ENCODE assay signal across 11 cellular contexts in the genomic region with DNA sequence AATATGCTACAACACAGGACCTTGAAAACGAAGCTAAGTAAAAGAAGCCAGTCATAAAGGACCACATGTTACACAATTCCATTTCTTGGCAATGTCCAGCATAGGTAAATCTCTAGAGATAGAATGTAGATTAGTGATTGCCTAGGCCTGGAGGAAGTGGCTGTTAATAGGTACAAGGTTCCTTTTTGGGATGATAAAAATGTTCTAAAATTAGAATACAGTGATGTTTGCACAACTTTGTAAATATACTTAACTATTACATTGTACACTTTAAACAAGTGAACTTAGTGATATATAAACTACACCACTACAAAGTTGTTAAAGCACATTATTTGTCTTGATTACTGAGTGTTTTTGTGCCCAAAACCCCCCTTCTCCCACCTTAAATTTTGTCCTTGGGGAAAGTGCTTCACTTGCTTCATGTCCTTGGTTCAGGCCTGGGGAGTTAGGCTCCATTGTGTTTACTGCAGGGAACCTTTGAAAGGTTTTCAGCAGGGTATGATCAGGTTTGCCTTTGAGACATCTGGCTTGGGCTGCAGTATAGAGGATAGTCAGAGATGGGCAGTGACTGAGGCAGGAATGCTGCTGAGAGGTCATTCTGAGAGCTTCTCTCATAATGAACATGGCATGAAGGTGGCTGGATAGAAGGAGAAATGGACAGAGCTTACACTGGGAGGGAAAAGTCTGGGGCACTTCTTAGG.
"Had no signal": no experiment of that assay in that cellular context is flagged by ENCODE, and none has a peak within 500 bp of the region (broad histone marks: within the 10 kb centered on the region; RNA-seq: fewer than 3 reads in every experiment).

No MANE protein-coding gene starts in this region.

- H3K9me3 ChIP-seq: breast epithelium, ovary had no signal

- ATAC-seq: foreskin keratinocyte had no signal

- H3K9me3 Mint-ChIP-seq: activated T-cell treated with anti-CD3 and anti-CD28 coated beads, Interleukin-2, amount 50 U/mL, for 4 hours had no signal

- H3K27ac Mint-ChIP-seq: activated naive CD8-positive, alpha-beta T cell had no signal

- DNase-seq: activated CD4-positive, alpha-beta T cell treated with anti-CD3 and anti-CD28 coated beads for 1 hour; activated CD4-positive, alpha-beta T cell treated with anti-CD3 and anti-CD28 coated beads, Interleukin-2, amount 50 U/mL, for 48 hours; activated gamma-delta T cell; activated T-cell treated with anti-CD3 and anti-CD28 coated beads, Interleukin-2, amount 50 U/mL, for 4 hours; foreskin keratinocyte; mesendoderm; ovary; stimulated activated CD4-positive, alpha-beta T cell treated with anti-CD3 and anti-CD28 coated beads, Interleukin-4, amount 100 ng/mL, for 4 hours had no signal

- H3K4me3 ChIP-seq: breast epithelium, ovary, tibial nerve had no signal

- H3K36me3 ChIP-seq: breast epithelium, ovary, tibial nerve had no signal

- H3K36me3 Mint-ChIP-seq: activated naive CD8-positive, alpha-beta T cell had no signal

- H3K4me1 ChIP-seq: breast epithelium, foreskin keratinocyte, tibial nerve had no signal

- H3K4me3 Mint-ChIP-seq: activated naive CD8-positive, alpha-beta T cell; activated T-cell treated with anti-CD3 and anti-CD28 coated beads, Interleukin-2, amount 50 U/mL, for 4 hours had no signal

- H3K27me3 ChIP-seq: breast epithelium, foreskin keratinocyte, ovary, tibial nerve had no signal

- H3K27ac ChIP-seq: breast epithelium, foreskin keratinocyte, ovary, tibial nerve had no signal

- H3K27me3 Mint-ChIP-seq: activated naive CD8-positive, alpha-beta T cell had no signal
